10 cellular contexts compared by ENCODE assay signal in genomic region chr15:67077641-67078215, GRCh38. TPM values are rescaled to one million over a fixed set of nuclear protein-coding genes. Genes with fewer than 3 reads are reported as not detected.
A peak's percentile ranks its signal among the peaks of the same experiment; 100 is the strongest.
DNase-seq lines count a peak whose midpoint lies in the region; ATAC-seq, FAIRE-seq and TF ChIP-seq lines count a peak whose summit lies in the region.
"Had no signal": no experiment of that assay in that cellular context is flagged by ENCODE, and none has a peak within 500 bp of the region (broad histone marks: within the 10 kb centered on the region; RNA-seq: fewer than 3 reads in every experiment).

No MANE protein-coding gene starts in this region.

- peak overlapping the region; percentile 5; the same call in 1 of the 2 replicates for H3K4me2 ChIP-seq in K562 (ENCODE audit: insufficient read depth, low read length)

- H3K4me3 Mint-ChIP-seq in CD4-positive, CD25-positive, alpha-beta regulatory T cell: peak overlapping the region; percentile 7 to 78 (median 68)
- peak overlapping the region; percentile 62 to 95 (median 84) for H3K4me3 Mint-ChIP-seq in naive B cell
- H3K4me3 Mint-ChIP-seq in activated naive CD8-positive, alpha-beta T cell treated with anti-CD3 and anti-CD28 coated beads for 36 hours: no peak overlapping the region

- no peak for TF ChIP-seq CTCF in K562 (IDR thresholded peaks at IDR 0.05 in 2 of 3, conservative IDR thresholded peaks at IDR 0.05 in 1 of 3; ENCODE audit: insufficient read depth in 2 of 3, low read depth in 1 of 3, low read length in 3 of 3)

- no peak overlapping the region for H2AFZ ChIP-seq in K562 (ENCODE audit: low read depth, low read length)

- H3K27me3 ChIP-seq in CD4-positive, CD25-positive, alpha-beta regulatory T cell (ENCODE audit: control insufficient read depth, insufficient read depth, low read length): no peaks in the 10 kb centered on the region
- no peaks in the 10 kb centered on the region for H3K27me3 ChIP-seq in K562 (ENCODE audit: control insufficient read depth in 2 of 2, insufficient read depth in 2 of 2, low read length in 2 of 2)
- H3K27me3 ChIP-seq: neutrophil had no signal

- no peak for DNase-seq in CD4-positive, CD25-positive, alpha-beta regulatory T cell
- DNase-seq in LoVo (ENCODE audit: low spot score) (peak; percentile 74), K562 (ENCODE audit: extremely low read depth in 1 of 4, low spot score in 3 of 4) (no peak), naive B cell (peak; percentile 48), NCI-H2227 (lab: John Stamatoyannopoulos, UW; ENCODE audit: unreplicated experiment) (no peak), AG20443 (ENCODE audit: low spot score) (no peak)
- no peak for DNase-seq in activated naive CD8-positive, alpha-beta T cell treated with anti-CD3 and anti-CD28 coated beads for 36 hours
- DNase-seq: DMS 273 treated with DMSO at 0.1 percent for 48 hours had no signal

- peaks cover 5% of the 10 kb centered on the region for H3K36me3 ChIP-seq in CD4-positive, CD25-positive, alpha-beta regulatory T cell (ENCODE audit: control insufficient read depth, insufficient read depth, low read length)
- peaks cover 26% of the 10 kb centered on the region; the same call in 2 of the 3 replicates for H3K36me3 ChIP-seq in K562 (ENCODE audit: control insufficient read depth, insufficient read depth, low read length)
- H3K36me3 ChIP-seq: neutrophil had no signal

- TF ChIP-seq POLR2A in K562 (conservative IDR thresholded peaks at IDR 0.05): no peak

- H3K4me1 Mint-ChIP-seq in CD4-positive, CD25-positive, alpha-beta regulatory T cell: peaks cover 36 to 100% (median 84%) of the 10 kb centered on the region in 4 donors
- H3K4me1 Mint-ChIP-seq in naive B cell: peaks cover 83 to 99% (median 89%) of the 10 kb centered on the region in 3 donors
- peaks cover 81% of the 10 kb centered on the region for H3K4me1 Mint-ChIP-seq in activated naive CD8-positive, alpha-beta T cell treated with anti-CD3 and anti-CD28 coated beads for 36 hours

- H3K27ac ChIP-seq in CD4-positive, CD25-positive, alpha-beta regulatory T cell (ENCODE audit: insufficient read depth, low read length, poor library complexity, severe bottlenecking): no peak overlapping the region
- peak overlapping the region; percentile 87; the same call in 2 of the 3 replicates for H3K27ac ChIP-seq in K562 (ENCODE audit: extremely low read depth, low read depth, low read length)
- H3K27ac ChIP-seq: neutrophil had no signal

- H3K4me3 ChIP-seq in CD4-positive, CD25-positive, alpha-beta regulatory T cell (ENCODE audit: low read depth, low read length): peak overlapping the region; percentile 49
- no peak overlapping the region for H3K4me3 ChIP-seq in K562

- H3K9ac ChIP-seq in K562 (ENCODE audit: insufficient read depth in 1 of 2, low read depth in 2 of 2, low read length in 2 of 2): peak overlapping the region; percentile 38 to 70; a peak in 2 of 4 replicates

- no peaks in the 10 kb centered on the region for H4K20me1 ChIP-seq in K562 (replicated peaks; ENCODE audit: control insufficient read depth, insufficient read depth, low read length)

- H3K79me2 ChIP-seq in K562 (ENCODE audit: control insufficient read depth, insufficient read depth, low read length): peaks cover 92% of the 10 kb centered on the region

- no peak for ATAC-seq in CD4-positive, CD25-positive, alpha-beta regulatory T cell (ENCODE audit: low read depth in 2 of 2)
- ATAC-seq in K562 (peak; percentile 43), naive B cell (ENCODE audit: low read depth in 2 of 2) (peak; percentile 10 to 18), GM18520 (IDR thresholded peaks at IDR 0.05; ENCODE audit: unreplicated experiment) (no peak)

- H3K9me3 ChIP-seq in CD4-positive, CD25-positive, alpha-beta regulatory T cell (ENCODE audit: control insufficient read depth in 2 of 2, low read length in 2 of 2): no peaks in the 10 kb centered on the region
- H3K9me3 ChIP-seq in K562 (replicated peaks; ENCODE audit: control insufficient read depth, insufficient read depth, low read depth, low read length): peaks cover 5% of the 10 kb centered on the region; the same call in 1 of the 2 replicates
- H3K9me3 ChIP-seq: neutrophil had no signal

- H3K27me3 Mint-ChIP-seq in CD4-positive, CD25-positive, alpha-beta regulatory T cell: peaks cover 4% of the 10 kb centered on the region
- no peaks in the 10 kb centered on the region for H3K27me3 Mint-ChIP-seq in naive B cell
- no peaks in the 10 kb centered on the region for H3K27me3 Mint-ChIP-seq in activated naive CD8-positive, alpha-beta T cell treated with anti-CD3 and anti-CD28 coated beads for 36 hours

- TF ChIP-seq EP300 in K562 (IDR thresholded peaks at IDR 0.05; ENCODE audit: low read length): no peak

- TF ChIP-seq RAD21 in K562 (CRISPR knock-in tag; conservative IDR thresholded peaks at IDR 0.05 in 1 of 2, IDR thresholded peaks at IDR 0.05 in 1 of 2): no peak

- POLR2A ChIA-PET in K562 (lab: Yijun Ruan, JAX): interaction anchor here (0.8 to 2.2 kb wide), 3 partner anchors 11 to 44 kb away, joined by 3 to 6 read pairs (median 4); no protein-coding TSS in a partner anchor

- CTCF ChIA-PET in K562 (lab: Yijun Ruan, JAX; ENCODE audit: low intra/inter-chr PET ratio): no interaction called here

- in situ Hi-C loops in K562 (cut with MboI): no loop called here

- H3K4me1 ChIP-seq in CD4-positive, CD25-positive, alpha-beta regulatory T cell (ENCODE audit: control insufficient read depth, insufficient read depth, low read length, poor library complexity, severe bottlenecking): peaks cover 99% of the 10 kb centered on the region
- H3K4me1 ChIP-seq in K562 (replicated peaks in 1 of 2; ENCODE audit: control insufficient read depth in 2 of 2, insufficient read depth in 2 of 2, low read length in 2 of 2): peaks cover 15 to 73% of the 10 kb centered on the region in 2 experiments

- no TSS peak for BruUV-seq in K562 (replicated peaks; lab: Mats Ljungman, UMichigan)

- peaks cover 27% of the 10 kb centered on the region for H3K36me3 Mint-ChIP-seq in CD4-positive, CD25-positive, alpha-beta regulatory T cell
- H3K36me3 Mint-ChIP-seq in naive B cell: peaks cover 4 to 5% of the 10 kb centered on the region in 2 donors
- peaks cover 53% of the 10 kb centered on the region for H3K36me3 Mint-ChIP-seq in activated naive CD8-positive, alpha-beta T cell treated with anti-CD3 and anti-CD28 coated beads for 36 hours

- FAIRE-seq in K562 (lab: Jason Lieb, UNC): no peak

- H3K9me3 Mint-ChIP-seq in CD4-positive, CD25-positive, alpha-beta regulatory T cell: peaks cover 0 to 2% (median 0%) of the 10 kb centered on the region in 7 donors
- H3K9me3 Mint-ChIP-seq in naive B cell: no peaks in the 10 kb centered on the region
- H3K9me3 Mint-ChIP-seq in activated naive CD8-positive, alpha-beta T cell treated with anti-CD3 and anti-CD28 coated beads for 36 hours: peaks cover 2% of the 10 kb centered on the region

- no peaks in the 10 kb centered on the region for H3K9me1 ChIP-seq in K562 (ENCODE audit: control insufficient read depth, insufficient read depth, low read length)

- intact Hi-C loops in K562 (cut with micrococcal nuclease): no loop called here

- H3K27ac Mint-ChIP-seq in CD4-positive, CD25-positive, alpha-beta regulatory T cell: peak overlapping the region; percentile 88 to 94 (median 93)
- peak overlapping the region in 5 of 6 donors; percentile 61 to 98 (median 95) for H3K27ac Mint-ChIP-seq in naive B cell
- H3K27ac Mint-ChIP-seq in activated naive CD8-positive, alpha-beta T cell treated with anti-CD3 and anti-CD28 coated beads for 36 hours: no peak overlapping the region

- 37% methylated on average over 6 of the region's 6 CpGs for WGBS in K562 (ENCODE audit: insufficient coverage, low coverage, missing lambda C conversion rate)

TF ChIP-seq in K562, 482 proteins besides CTCF, POLR2A, EP300 and RAD21 (continues in another document):
- TF ChIP-seq SNAPC5 (CRISPR knock-in tag; IDR thresholded peaks at IDR 0.05) (no peak), ZNF778 (CRISPR knock-in tag; IDR thresholded peaks at IDR 0.05) (no peak), DMBX1 (CRISPR knock-in tag; IDR thresholded peaks at IDR 0.05; ENCODE audit: borderline replicate concordance) (peak; percentile 17; the same call in 1 of the 2 replicates), EWSR1 (IDR thresholded peaks at IDR 0.05; ENCODE audit: borderline replicate concordance, low read depth, partially characterized antibody) (no peak), KLF13 (tag; IDR thresholded peaks at IDR 0.05; ENCODE audit: borderline replicate concordance, low read depth) (no peak)

RNA-seq across cellular contexts. Expression of gene SMAD3, which starts 12.3 kb away (rescaled TPM):
- 76.6 TPM for total RNA-seq in CD4-positive, CD25-positive, alpha-beta regulatory T cell
- polyA plus RNA-seq in CD4-positive, CD25-positive, alpha-beta regulatory T cell: 10 to 100 TPM; 12.0 to 17.0 (median 14.5) TPM
- total RNA-seq in K562 (2011; cell fraction: chromatin; rRNA removed; ENCODE audit: low replicate concordance): 61.6 and 88.8 TPM in 2 replicates
- 33.5 and 35.9 TPM in 2 replicates for total RNA-seq in K562 (2011; cell fraction: nucleolus; rRNA removed)
- total RNA-seq in K562 (2011; cell fraction: nucleoplasm; rRNA removed): 44.2 and 72.8 TPM in 2 replicates
- total RNA-seq in K562 (2014; rRNA removed): 11.1 and 11.9 TPM in 2 replicates
- 9.2 and 11.0 TPM in 2 replicates for total RNA-seq in K562 (2014; rRNA removed; fragmentation: Illumina TruSeq; extraction: Trizol)
- total RNA-seq in K562 (2015; rRNA removed; fragmentation: Illumina TruSeq; extraction: Trizol): 9.1 and 9.6 TPM in 2 replicates
- 24.3 and 30.1 TPM in 2 replicates for total RNA-seq in K562 (2021)
- polyA plus RNA-seq in K562 (2011; rRNA removed): 14.6 and 22.6 TPM in 2 replicates
- 11.5 and 14.8 TPM in 2 replicates for polyA plus RNA-seq in K562 (2011; cell fraction: cytosol; rRNA removed)
- polyA plus RNA-seq in K562 (2011; cell fraction: nucleus; rRNA removed): 52.1 and 90.9 TPM in 2 replicates
- polyA plus RNA-seq in K562 (2012): 17.9 and 20.7 TPM in 2 replicates
- polyA plus RNA-seq in K562 (2014; fragmentation: Illumina TruSeq; extraction: Trizol): 34.7 and 39.2 TPM in 2 replicates
- 1 to 10 TPM; 4.3 to 5.0 TPM for polyA plus RNA-seq in K562 (2014; fragmentation: Nextera tagmentation; extraction: Ambion mirVana)
- 13.3 and 14.3 TPM in 2 replicates for polyA plus RNA-seq in K562 (2014; rRNA removed)
- polyA minus RNA-seq in K562 (2011; rRNA and poly(A)+ RNA removed): 14.9 and 15.1 TPM in 2 replicates
- 15.1 and 16.3 TPM in 2 replicates for polyA minus RNA-seq in K562 (2011; cell fraction: cytosol; rRNA and poly(A)+ RNA removed)
- polyA minus RNA-seq in K562 (2011; cell fraction: nucleus; rRNA and poly(A)+ RNA removed): 12.7 and 18.8 TPM in 2 replicates
- 10 to 100 TPM; 34.7 to 68.7 (median 38.0) TPM for polyA plus RNA-seq in naive B cell (ENCODE audit: low read depth in 6 of 6)
- 10 to 100 TPM; 15.7 to 16.4 TPM for total RNA-seq in activated naive CD8-positive, alpha-beta T cell treated with anti-CD3 and anti-CD28 coated beads for 36 hours

Comparison
In these comparisons a context has a peak if more than half of its experiments do, and no peak if none do; other contexts are left out.
1. ATAC-seq: peak in K562 (single experiment) and naive B cell (2 of 2); none in CD4-positive, CD25-positive, alpha-beta regulatory T cell (0 of 2) and GM18520 (single experiment).
2. DNase-seq: peak in LoVo (single experiment) and naive B cell (single experiment); none in CD4-positive, CD25-positive, alpha-beta regulatory T cell (0 of 3), K562 (0 of 4), NCI-H2227 (single experiment), activated naive CD8-positive, alpha-beta T cell treated with anti-CD3 and anti-CD28 coated beads for 36 hours (single experiment) and AG20443 (single experiment).